22 cellular contexts compared by ENCODE assay signal in the genomic region with DNA sequence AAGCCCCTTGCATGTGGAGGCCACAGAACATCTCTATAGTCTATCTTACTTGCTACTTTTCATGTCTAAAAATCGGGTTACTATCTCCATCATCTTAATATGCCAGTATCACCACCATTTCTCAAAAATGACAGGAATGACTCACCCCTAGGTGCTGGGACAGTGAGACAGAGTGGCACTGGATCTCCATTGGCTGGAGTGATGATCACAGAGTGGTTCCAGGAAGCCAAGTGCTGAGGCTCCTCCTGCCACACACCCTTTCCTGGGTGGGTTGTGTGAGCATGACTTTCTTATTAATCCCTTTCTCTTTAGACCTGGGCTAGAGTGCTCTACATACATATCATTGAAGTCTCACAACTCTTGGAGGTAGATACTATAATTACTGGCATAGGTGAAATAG. TPM values are rescaled to one million over a fixed set of nuclear protein-coding genes. Genes with fewer than 3 reads are reported as not detected.
DNase-seq lines count a peak whose midpoint lies in the region; ATAC-seq and TF ChIP-seq lines count a peak whose summit lies in the region.
"Had no signal": no experiment of that assay in that cellular context is flagged by ENCODE, and none has a peak within 500 bp of the region (broad histone marks: within the 10 kb centered on the region; RNA-seq: fewer than 3 reads in every experiment).

No MANE protein-coding gene starts in this region.

- H3K36me3 Mint-ChIP-seq in activated naive CD4-positive, alpha-beta T cell treated with anti-CD3 and anti-CD28 coated beads, Interleukin-2, amount 10 ng/mL, durations not matched to agents 7 days and 5 days: peaks cover 2% of the 10 kb centered on the region
- H3K36me3 Mint-ChIP-seq in stimulated activated effector memory CD8-positive, alpha-beta T cell treated with anti-CD3 and anti-CD28 coated beads, Interleukin-12 subunit alpha, Interleukin-12 subunit beta, amount 100 ng/mL, for 72 hours: no peaks in the 10 kb centered on the region
- H3K36me3 Mint-ChIP-seq in CD8-positive, alpha-beta T cell: no peaks in the 10 kb centered on the region
- H3K36me3 Mint-ChIP-seq: CD8-positive, alpha-beta memory T cell; neural progenitor cell had no signal

- no peak overlapping the region for H3K4me3 Mint-ChIP-seq in activated naive CD4-positive, alpha-beta T cell treated with anti-CD3 and anti-CD28 coated beads, Interleukin-2, amount 10 ng/mL, durations not matched to agents 7 days and 5 days
- H3K4me3 Mint-ChIP-seq in stimulated activated effector memory CD8-positive, alpha-beta T cell treated with anti-CD3 and anti-CD28 coated beads, Interleukin-12 subunit alpha, Interleukin-12 subunit beta, amount 100 ng/mL, for 72 hours: no peak overlapping the region
- no peak overlapping the region for H3K4me3 Mint-ChIP-seq in CD8-positive, alpha-beta T cell
- H3K4me3 Mint-ChIP-seq: CD8-positive, alpha-beta memory T cell had no signal

- peaks cover 10% of the 10 kb centered on the region for H3K27me3 ChIP-seq in CD8-positive, alpha-beta T cell (ENCODE audit: insufficient read depth, low read length)
- H3K27me3 ChIP-seq: right lobe of liver had no signal

- no peak for TF ChIP-seq CTCF in CD8-positive, alpha-beta T cell (IDR thresholded peaks at IDR 0.05)

- no peak overlapping the region for H3K27ac ChIP-seq in CD8-positive, alpha-beta T cell (ENCODE audit: low read depth, low read length)
- H3K27ac ChIP-seq: brain microvascular endothelial cell, neural progenitor cell, right lobe of liver, transverse colon had no signal

- H3K4me3 ChIP-seq in CD8-positive, alpha-beta T cell (ENCODE audit: low read depth, low read length): no peak overlapping the region
- H3K4me3 ChIP-seq: neural progenitor cell, right lobe of liver, transverse colon had no signal

- DNase-seq in DMS79 treated with DMSO at 0.1 percent for 48 hours (lab: John Stamatoyannopoulos, UW) (peak; percentile 40), DMS79 (lab: John Stamatoyannopoulos, UW) (no peak), NCI-H774 (lab: John Stamatoyannopoulos, UW) (peak; percentile 71), NK-92 (lab: John Stamatoyannopoulos, UW; ENCODE audit: unreplicated experiment) (no peak)
- peak; percentile 36 for DNase-seq in activated naive CD4-positive, alpha-beta T cell treated with anti-CD3 and anti-CD28 coated beads, Interleukin-2, amount 10 ng/mL, durations not matched to agents 7 days and 5 days
- no peak for DNase-seq in activated naive CD4-positive, alpha-beta T cell (lab: John Stamatoyannopoulos, UW)
- no peak for DNase-seq in stimulated activated effector memory CD8-positive, alpha-beta T cell treated with anti-CD3 and anti-CD28 coated beads, Interleukin-12 subunit alpha, Interleukin-12 subunit beta, amount 100 ng/mL, for 72 hours (ENCODE audit: low spot score in 2 of 2)
- no peak for DNase-seq in CD8-positive, alpha-beta T cell
- DNase-seq: brain microvascular endothelial cell; CD8-positive, alpha-beta memory T cell; HCEC 1CT; NCI-H2171 treated with DMSO at 0.1 percent for 48 hours; NCI-H82; posterior cingulate gyrus; right lobe of liver; T-helper 9 cell; transverse colon had no signal

- no peaks in the 10 kb centered on the region for H3K36me3 ChIP-seq in CD8-positive, alpha-beta T cell (ENCODE audit: insufficient read depth, low read length)
- H3K36me3 ChIP-seq: brain microvascular endothelial cell, neural progenitor cell, right lobe of liver, transverse colon had no signal

- ATAC-seq in stimulated activated effector memory CD8-positive, alpha-beta T cell treated with anti-CD3 and anti-CD28 coated beads, Interleukin-12 subunit alpha, Interleukin-12 subunit beta, amount 100 ng/mL, for 72 hours: peak; percentile 75
- ATAC-seq in CD8-positive, alpha-beta T cell: no peak
- ATAC-seq: right lobe of liver had no signal

- peaks cover 8% of the 10 kb centered on the region for H3K4me1 ChIP-seq in CD8-positive, alpha-beta T cell (ENCODE audit: insufficient read depth, low read length)

- intact Hi-C loops in CD8-positive, alpha-beta T cell (cut with DNase I, micrococcal nuclease): loop anchor here in 1 of 2 experiments (5.0 kb wide), 1 partner anchor 448 kb away; no protein-coding TSS in a partner anchor

- H3K9me3 Mint-ChIP-seq in activated naive CD4-positive, alpha-beta T cell treated with anti-CD3 and anti-CD28 coated beads, Interleukin-2, amount 10 ng/mL, durations not matched to agents 7 days and 5 days: no peaks in the 10 kb centered on the region
- H3K9me3 Mint-ChIP-seq in stimulated activated effector memory CD8-positive, alpha-beta T cell treated with anti-CD3 and anti-CD28 coated beads, Interleukin-12 subunit alpha, Interleukin-12 subunit beta, amount 100 ng/mL, for 72 hours: no peaks in the 10 kb centered on the region
- H3K9me3 Mint-ChIP-seq in CD8-positive, alpha-beta T cell: no peaks in the 10 kb centered on the region
- H3K9me3 Mint-ChIP-seq: activated T-helper 2 cell treated with anti-CD3 and anti-CD28 coated beads, Interferon-gamma antibody, Interleukin-2, Interleukin-4, amounts not matched to agents 10 μg/mL and 5 μg/mL and 100 μg/mL, durations not matched to agents 14 hours and 24 hours and 36 hours; CD8-positive, alpha-beta memory T cell had no signal

- POLR2A ChIA-PET in CD8-positive, alpha-beta T cell (lab: Charles Lee): no interaction called here

- no peaks in the 10 kb centered on the region for H3K9me3 ChIP-seq in CD8-positive, alpha-beta T cell (ENCODE audit: low read length)
- H3K9me3 ChIP-seq: right lobe of liver, transverse colon had no signal

- peak overlapping the region; percentile 28 for H3K27ac Mint-ChIP-seq in activated naive CD4-positive, alpha-beta T cell treated with anti-CD3 and anti-CD28 coated beads, Interleukin-2, amount 10 ng/mL, durations not matched to agents 7 days and 5 days
- no peak overlapping the region for H3K27ac Mint-ChIP-seq in stimulated activated effector memory CD8-positive, alpha-beta T cell treated with anti-CD3 and anti-CD28 coated beads, Interleukin-12 subunit alpha, Interleukin-12 subunit beta, amount 100 ng/mL, for 72 hours
- no peak overlapping the region for H3K27ac Mint-ChIP-seq in CD8-positive, alpha-beta T cell
- H3K27ac Mint-ChIP-seq: activated T-helper 2 cell treated with anti-CD3 and anti-CD28 coated beads, Interferon-gamma antibody, Interleukin-2, Interleukin-4, amounts not matched to agents 10 μg/mL and 5 μg/mL and 100 μg/mL, durations not matched to agents 14 hours and 24 hours and 36 hours; CD8-positive, alpha-beta memory T cell; neural progenitor cell had no signal

- H3K27me3 Mint-ChIP-seq in activated naive CD4-positive, alpha-beta T cell treated with anti-CD3 and anti-CD28 coated beads, Interleukin-2, amount 10 ng/mL, durations not matched to agents 7 days and 5 days: peaks cover 96% of the 10 kb centered on the region
- peaks cover 70% of the 10 kb centered on the region for H3K27me3 Mint-ChIP-seq in CD8-positive, alpha-beta T cell (ENCODE audit: low read depth)

- peaks cover 45% of the 10 kb centered on the region for H3K4me1 Mint-ChIP-seq in activated naive CD4-positive, alpha-beta T cell treated with anti-CD3 and anti-CD28 coated beads, Interleukin-2, amount 10 ng/mL, durations not matched to agents 7 days and 5 days
- peaks cover 16% of the 10 kb centered on the region for H3K4me1 Mint-ChIP-seq in stimulated activated effector memory CD8-positive, alpha-beta T cell treated with anti-CD3 and anti-CD28 coated beads, Interleukin-12 subunit alpha, Interleukin-12 subunit beta, amount 100 ng/mL, for 72 hours
- peaks cover 17% of the 10 kb centered on the region for H3K4me1 Mint-ChIP-seq in CD8-positive, alpha-beta T cell (ENCODE audit: low read depth)

- CTCF ChIA-PET in activated naive CD4-positive, alpha-beta T cell treated with anti-CD3 and anti-CD28 coated beads, Interleukin-2, amount 10 ng/mL, durations not matched to agents 7 days and 5 days (lab: Charles Lee): no interaction called here
- CTCF ChIA-PET in CD8-positive, alpha-beta T cell (lab: Charles Lee): no interaction called here

RNA-seq across cellular contexts. Expression of gene ASCL1, which starts 3.3 kb away (rescaled TPM):
- total RNA-seq in CD8-positive, alpha-beta T cell: not detected
- total RNA-seq: A172; activated T-helper 2 cell treated with anti-CD3 and anti-CD28 coated beads, Interferon-gamma antibody, Interleukin-2, Interleukin-4, amounts not matched to agents 10 μg/mL and 5 μg/mL and 100 μg/mL, durations not matched to agents 14 hours and 24 hours and 36 hours; CD8-positive, alpha-beta memory T cell; kidney epithelial cell; lung microvascular endothelial cell; transverse colon had no signal

RNA-seq across cellular contexts. Expression of gene PAH, which starts 37.1 kb away (rescaled TPM):
- total RNA-seq in CD8-positive, alpha-beta T cell: not detected
- total RNA-seq: A172; activated T-helper 2 cell treated with anti-CD3 and anti-CD28 coated beads, Interferon-gamma antibody, Interleukin-2, Interleukin-4, amounts not matched to agents 10 μg/mL and 5 μg/mL and 100 μg/mL, durations not matched to agents 14 hours and 24 hours and 36 hours; lung microvascular endothelial cell; transverse colon had no signal

Comparison
In these comparisons a context has a peak if more than half of its experiments do, and no peak if none do; other contexts are left out.
1. DNase-seq: peak in DMS79 treated with DMSO at 0.1 percent for 48 hours (single experiment), activated naive CD4-positive, alpha-beta T cell treated with anti-CD3 and anti-CD28 coated beads, Interleukin-2, amount 10 ng/mL, durations not matched to agents 7 days and 5 days (single experiment) and NCI-H774 (single experiment); none in DMS79 (single experiment), activated naive CD4-positive, alpha-beta T cell (0 of 4), stimulated activated effector memory CD8-positive, alpha-beta T cell treated with anti-CD3 and anti-CD28 coated beads, Interleukin-12 subunit alpha, Interleukin-12 subunit beta, amount 100 ng/mL, for 72 hours (0 of 2), NK-92 (single experiment) and CD8-positive, alpha-beta T cell (0 of 7).